In the genomic region with DNA sequence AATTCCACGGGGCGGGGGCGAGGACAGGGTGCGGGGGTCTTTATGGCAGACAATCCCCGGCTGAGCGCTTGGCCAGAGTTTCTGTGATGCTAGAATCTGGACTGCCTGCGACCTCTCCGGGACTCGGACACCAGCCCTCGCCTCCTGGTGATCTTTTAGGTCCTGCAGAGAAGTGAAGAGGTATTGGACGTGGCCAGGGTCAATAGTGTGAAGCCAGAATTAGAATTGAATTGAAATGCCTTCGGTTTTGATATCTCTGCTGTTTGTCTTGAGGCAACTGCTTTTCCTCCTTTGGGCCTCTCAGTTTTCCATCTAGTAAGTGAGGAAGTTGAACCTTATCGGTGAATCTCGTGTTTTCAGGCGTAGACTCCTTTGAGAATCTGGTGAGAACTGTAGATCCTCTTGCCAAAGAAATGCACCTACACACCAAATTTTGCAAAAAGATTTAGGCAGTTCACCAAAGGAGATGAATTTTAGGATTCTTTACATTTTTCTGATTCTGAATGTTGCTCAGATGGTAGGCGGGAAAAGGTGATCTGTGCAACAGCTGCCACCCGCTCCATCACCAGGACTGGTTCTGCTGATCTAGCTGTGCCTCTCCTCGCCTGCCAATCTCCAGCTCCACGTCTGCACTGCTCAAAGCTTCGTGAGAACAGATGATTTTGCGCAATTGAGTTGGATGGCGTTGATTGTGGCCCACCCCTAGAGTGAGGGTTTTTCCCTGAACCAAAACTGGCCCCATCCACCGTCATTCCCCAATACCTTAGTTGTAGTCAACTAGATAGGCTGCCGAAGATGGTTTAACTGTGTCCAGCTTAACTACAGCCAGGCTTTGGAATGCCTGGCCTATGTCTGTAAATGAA, we compare ENCODE assay signal across 8 cellular contexts.
DNase-seq lines count a peak whose midpoint lies in the region; ATAC-seq and TF ChIP-seq lines count a peak whose summit lies in the region.

No MANE protein-coding gene starts in this region.

- DNase-seq in DND-41 (no peak), HEK293T (ENCODE audit: extremely low spot score) (no peak), SW480 (ENCODE audit: low spot score) (peak; percentile 44), erythroblast (lab: John Stamatoyannopoulos, UW) (peak; percentile 67 to 82), NCI-H1930 (lab: John Stamatoyannopoulos, UW) (no peak), NCI-H446 treated with DMSO at 0.1 percent for 48 hours (lab: John Stamatoyannopoulos, UW) (no peak)

- peaks cover 31% of the 10 kb centered on the region for H4K20me1 ChIP-seq in DND-41 (ENCODE audit: insufficient read depth, low read length)

- TF ChIP-seq CTCF in DND-41 (IDR thresholded peaks at IDR 0.05; ENCODE audit: borderline replicate concordance, extremely low read depth, low read length, poor library complexity, severe bottlenecking) = no peak

- POLR2A ChIA-PET in HEK293T (lab: Yijun Ruan, JAX) = interaction anchor here (1.1 to 1.5 kb wide), 2 partner anchors 14 to 100 kb away, joined by 3 to 5 read pairs; a partner anchor contains a TSS

- H3K9me3 ChIP-seq in DND-41 (ENCODE audit: insufficient read depth, low read length, severe bottlenecking) = no peaks in the 10 kb centered on the region
- no peaks in the 10 kb centered on the region for H3K9me3 ChIP-seq in neuron (ENCODE audit: low read length)

- peak; percentile 65 for TF ChIP-seq POLR2A in erythroblast (IDR thresholded peaks at IDR 0.05; ENCODE audit: low read length)

- H3K4me3 ChIP-seq in DND-41 (ENCODE audit: low read depth in 1 of 2, low read length in 2 of 2) (peak overlapping the region; percentile 47 to 93), neuron (ENCODE audit: low read length) (peak overlapping the region; percentile 69)

- peak overlapping the region; percentile 84 for H2AFZ ChIP-seq in DND-41 (ENCODE audit: low read depth, low read length)
- peak overlapping the region; percentile 64 for H2AFZ ChIP-seq in neuron (ENCODE audit: low read depth, low read length)

- CTCF ChIA-PET in HEK293T (lab: Yijun Ruan, JAX) = no interaction called here

- peak overlapping the region; percentile 80 for H3K4me2 ChIP-seq in DND-41 (ENCODE audit: insufficient read depth, low read length)

- H3K27me3 ChIP-seq in DND-41 (ENCODE audit: insufficient read depth, low read length, poor library complexity) = no peaks in the 10 kb centered on the region
- no peaks in the 10 kb centered on the region for H3K27me3 ChIP-seq in neuron (ENCODE audit: insufficient read depth, low read length)

- peak overlapping the region; percentile 65 for H3K9ac ChIP-seq in DND-41 (ENCODE audit: low read depth, low read length)

- peak overlapping the region; percentile 76 for H3K27ac ChIP-seq in DND-41 (ENCODE audit: low read length)

- H3K36me3 ChIP-seq in DND-41 (ENCODE audit: insufficient read depth, low read length) (peaks cover 2% of the 10 kb centered on the region), neuron (ENCODE audit: insufficient read depth, low read length) (peaks cover under 1% of the 10 kb centered on the region)

- ATAC-seq in DND-41 (ENCODE audit: insufficient read depth, low read depth) (no peak), GM21825 (IDR thresholded peaks at IDR 0.05; ENCODE audit: unreplicated experiment) (no peak)

- H3K79me2 ChIP-seq in DND-41 (ENCODE audit: insufficient read depth, low read length) = peaks cover 45% of the 10 kb centered on the region

- peaks cover 33% of the 10 kb centered on the region for H3K4me1 ChIP-seq in DND-41 (ENCODE audit: insufficient read depth, low read length)
- H3K4me1 ChIP-seq in neuron (ENCODE audit: insufficient read depth, low read length) = peaks cover 36% of the 10 kb centered on the region

TF ChIP-seq in HEK293T, 16 proteins besides CTCF, POLR2A, EP300 and RAD21:
- TF ChIP-seq, protein P1, sequence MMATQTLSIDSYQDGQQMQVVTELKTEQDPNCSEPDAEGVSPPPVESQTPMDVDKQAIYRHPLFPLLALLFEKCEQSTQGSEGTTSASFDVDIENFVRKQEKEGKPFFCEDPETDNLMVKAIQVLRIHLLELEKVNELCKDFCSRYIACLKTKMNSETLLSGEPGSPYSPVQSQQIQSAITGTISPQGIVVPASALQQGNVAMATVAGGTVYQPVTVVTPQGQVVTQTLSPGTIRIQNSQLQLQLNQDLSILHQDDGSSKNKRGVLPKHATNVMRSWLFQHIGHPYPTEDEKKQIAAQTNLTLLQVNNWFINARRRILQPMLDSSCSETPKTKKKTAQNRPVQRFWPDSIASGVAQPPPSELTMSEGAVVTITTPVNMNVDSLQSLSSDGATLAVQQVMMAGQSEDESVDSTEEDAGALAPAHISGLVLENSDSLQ (IDR thresholded peaks at IDR 0.05) = 0 out of 2 replicates have a peak, but pooled peaks have one; percentile 11
- TF ChIP-seq HDGF (IDR thresholded peaks at IDR 0.05; ENCODE audit: borderline replicate concordance) = no peak

Comparison
In these comparisons a context has a peak if more than half of its experiments do, and no peak if none do; other contexts are left out.
1. DNase-seq: peak in SW480 (single experiment) and erythroblast (2 of 2); none in DND-41 (single experiment), HEK293T (single experiment), NCI-H1930 (0 of 2) and NCI-H446 treated with DMSO at 0.1 percent for 48 hours (single experiment).